Comparison of ENCODE assay signal across 19 cellular contexts in the genomic region with DNA sequence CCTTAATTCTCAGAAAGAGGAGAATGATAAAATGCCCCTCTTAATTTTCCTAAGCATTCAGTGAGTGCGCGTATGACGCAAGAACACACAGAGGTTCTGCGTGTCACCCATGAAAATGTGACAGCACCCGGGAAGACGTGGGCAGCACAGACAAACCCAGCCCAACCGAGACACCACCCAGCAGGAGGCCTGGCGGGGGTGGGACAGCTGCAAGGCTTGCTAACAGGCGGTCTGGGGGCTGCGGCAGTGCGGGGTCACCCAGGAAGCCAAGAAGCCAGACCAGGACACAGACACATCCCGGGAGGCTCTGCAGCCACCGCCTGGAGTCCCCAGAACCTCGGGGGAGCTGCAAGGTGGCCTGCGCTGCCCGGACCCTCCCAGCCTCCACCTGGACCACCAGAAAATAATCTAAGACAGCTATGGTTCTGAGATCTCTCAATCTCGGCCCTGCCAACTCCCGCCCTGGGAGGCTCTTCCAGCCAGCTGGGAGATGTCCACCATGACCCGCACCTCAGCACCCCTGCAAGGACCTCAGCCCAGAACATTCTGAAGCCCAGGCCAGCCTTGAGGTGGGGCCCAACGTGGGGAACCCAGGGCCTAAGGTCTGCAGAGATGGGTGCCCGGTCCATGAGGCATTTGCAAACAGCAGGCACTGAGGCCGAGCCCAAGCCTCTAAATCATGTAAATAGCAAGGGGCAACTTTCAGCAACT. TPM values are rescaled to one million over a fixed set of nuclear protein-coding genes. Genes with fewer than 3 reads are reported as not detected.
A peak's percentile ranks its signal among the peaks of the same experiment; 100 is the strongest.
DNase-seq lines count a peak whose midpoint lies in the region; ATAC-seq and TF ChIP-seq lines count a peak whose summit lies in the region.
"Had no signal": no experiment of that assay in that cellular context is flagged by ENCODE, and none has a peak within 500 bp of the region (broad histone marks: within the 10 kb centered on the region; RNA-seq: fewer than 3 reads in every experiment).

No MANE protein-coding gene starts in this region.

- no peak overlapping the region for H3K4me3 Mint-ChIP-seq in activated naive CD4-positive, alpha-beta T cell treated with anti-CD3 and anti-CD28 coated beads, Interleukin-2, amount 10 ng/mL, durations not matched to agents 7 days and 5 days
- H3K4me3 Mint-ChIP-seq in chondrocyte (ENCODE audit: unreplicated experiment) = no peak overlapping the region
- H3K4me3 Mint-ChIP-seq: CD4-positive, alpha-beta T cell; T-helper 2 cell treated with Interferon-gamma antibody and Interleukin-4, amounts not matched to agents 5 μg/mL and 100 μg/mL, for 36 hours had no signal

- H3K79me2 ChIP-seq in mesendoderm (ENCODE audit: control insufficient read depth, insufficient read depth, low read length) = peaks cover 46% of the 10 kb centered on the region

- H3K4me1 ChIP-seq in mesendoderm (ENCODE audit: control insufficient read depth, low read depth, low read length) (no peaks in the 10 kb centered on the region), skeletal muscle satellite cell (ENCODE audit: control insufficient read depth, insufficient read depth, low read length) (peaks cover 25% of the 10 kb centered on the region)
- H3K4me1 ChIP-seq: A549, parathyroid adenoma had no signal

- H3K4me3 ChIP-seq in mesendoderm (ENCODE audit: low read length) (no peak overlapping the region), skeletal muscle satellite cell (ENCODE audit: low read length) (no peak overlapping the region)
- H3K4me3 ChIP-seq: A549 had no signal

- H2BK5ac ChIP-seq in mesendoderm (ENCODE audit: low read length) = no peak overlapping the region

- no peak for ATAC-seq in HG02798 (IDR thresholded peaks at IDR 0.05; ENCODE audit: poor library complexity, unreplicated experiment)
- ATAC-seq: A549; esophagus mucosa; stimulated activated naive CD8-positive, alpha-beta T cell treated with anti-CD3 and anti-CD28 coated beads, Interleukin-15, Interleukin-2, amounts not matched to agents 100 U/mL and 50 U/mL, for 24 hours had no signal

- no CpG with 5 or more reads among the region's 22 CpGs for WGBS in mesendoderm (ENCODE audit: extremely low coverage, insufficient coverage, low lambda C conversion rate)

- no peak for DNase-seq in activated naive CD4-positive, alpha-beta T cell treated with anti-CD3 and anti-CD28 coated beads, Interleukin-2, amount 10 ng/mL, durations not matched to agents 7 days and 5 days
- no peak for DNase-seq in activated naive CD4-positive, alpha-beta T cell treated with anti-CD3 and anti-CD28 coated beads, Interleukin-2, amount 50 U/mL, for 16 hours
- DNase-seq in chondrocyte (ENCODE audit: low spot score) = peak; percentile 90
- DNase-seq in mesendoderm = no peak
- DNase-seq in NCI-H1417 treated with DMSO at 0.1 percent for 48 hours (lab: John Stamatoyannopoulos, UW) = no peak
- DNase-seq in NCI-H510A treated with DMSO at 0.1 percent for 48 hours (lab: John Stamatoyannopoulos, UW) = no peak
- DNase-seq: activated CD4-positive, alpha-beta T cell treated with anti-CD3 and anti-CD28 coated beads for 1 hour; CD4-positive, alpha-beta T cell; KBM-7; NCI-H1105; NCI-H226; SHP77 treated with DMSO at 0.1 percent for 48 hours; stimulated activated naive CD8-positive, alpha-beta T cell treated with anti-CD3 and anti-CD28 coated beads, Interleukin-15, Interleukin-2, amounts not matched to agents 100 U/mL and 50 U/mL, for 24 hours had no signal

- peaks cover 23% of the 10 kb centered on the region for H3K79me1 ChIP-seq in mesendoderm (ENCODE audit: low read length)

- H3K23ac ChIP-seq in mesendoderm (ENCODE audit: low read length) = peak overlapping the region; percentile 29

- H2BK15ac ChIP-seq in mesendoderm (replicated peaks; ENCODE audit: low read depth) = no peak overlapping the region

- no peaks in the 10 kb centered on the region for H3K9me3 Mint-ChIP-seq in activated naive CD4-positive, alpha-beta T cell treated with anti-CD3 and anti-CD28 coated beads, Interleukin-2, amount 10 ng/mL, durations not matched to agents 7 days and 5 days
- H3K9me3 Mint-ChIP-seq in chondrocyte (ENCODE audit: low read depth) = no peaks in the 10 kb centered on the region
- H3K9me3 Mint-ChIP-seq: CD4-positive, alpha-beta T cell; T-helper 2 cell treated with Interferon-gamma antibody and Interleukin-4, amounts not matched to agents 5 μg/mL and 100 μg/mL, for 36 hours had no signal

- peak overlapping the region; percentile 24 for H3K27ac Mint-ChIP-seq in activated naive CD4-positive, alpha-beta T cell treated with anti-CD3 and anti-CD28 coated beads, Interleukin-2, amount 10 ng/mL, durations not matched to agents 7 days and 5 days
- no peak overlapping the region for H3K27ac Mint-ChIP-seq in chondrocyte (ENCODE audit: unreplicated experiment)
- H3K27ac Mint-ChIP-seq: CD4-positive, alpha-beta T cell; T-helper 2 cell treated with Interferon-gamma antibody and Interleukin-4, amounts not matched to agents 5 μg/mL and 100 μg/mL, for 36 hours had no signal

- CTCF ChIA-PET in activated naive CD4-positive, alpha-beta T cell treated with anti-CD3 and anti-CD28 coated beads, Interleukin-2, amount 10 ng/mL, durations not matched to agents 7 days and 5 days (lab: Charles Lee) = no interaction called here

- TF ChIP-seq CTCF in chondrocyte (IDR thresholded peaks at IDR 0.05) = no peak

- no peak overlapping the region for H4K5ac ChIP-seq in mesendoderm (ENCODE audit: low read length)

- peaks cover 30% of the 10 kb centered on the region for H3K36me3 Mint-ChIP-seq in activated naive CD4-positive, alpha-beta T cell treated with anti-CD3 and anti-CD28 coated beads, Interleukin-2, amount 10 ng/mL, durations not matched to agents 7 days and 5 days
- peaks cover 8% of the 10 kb centered on the region for H3K36me3 Mint-ChIP-seq in chondrocyte (ENCODE audit: low read depth)

- H3K4me1 Mint-ChIP-seq in activated naive CD4-positive, alpha-beta T cell treated with anti-CD3 and anti-CD28 coated beads, Interleukin-2, amount 10 ng/mL, durations not matched to agents 7 days and 5 days = peaks cover 14% of the 10 kb centered on the region
- peaks cover 9% of the 10 kb centered on the region for H3K4me1 Mint-ChIP-seq in chondrocyte (ENCODE audit: low read depth)

- no peak overlapping the region for H3K27ac ChIP-seq in mesendoderm (ENCODE audit: low read depth, low read length)
- H3K27ac ChIP-seq: A549, parathyroid adenoma had no signal

- peaks cover 5% of the 10 kb centered on the region for H3K36me3 ChIP-seq in mesendoderm (ENCODE audit: control insufficient read depth, insufficient read depth, low read length)
- peaks cover 42% of the 10 kb centered on the region for H3K36me3 ChIP-seq in skeletal muscle satellite cell (ENCODE audit: insufficient read depth, low read length)

- H3K4me2 ChIP-seq in mesendoderm (ENCODE audit: low read length) (no peak overlapping the region), skeletal muscle satellite cell (ENCODE audit: low read length) (peak overlapping the region; percentile 41)
- H3K4me2 ChIP-seq: A549 had no signal

- no peak overlapping the region for H3K18ac ChIP-seq in mesendoderm (ENCODE audit: low read length)

- H2AK5ac ChIP-seq in mesendoderm (ENCODE audit: low read length) = no peak overlapping the region

- no peak overlapping the region for H4K8ac ChIP-seq in mesendoderm (ENCODE audit: low read depth, low read length)

- no peak overlapping the region for H3K56ac ChIP-seq in mesendoderm (ENCODE audit: low read length)

- H3K27me3 Mint-ChIP-seq in activated naive CD4-positive, alpha-beta T cell treated with anti-CD3 and anti-CD28 coated beads, Interleukin-2, amount 10 ng/mL, durations not matched to agents 7 days and 5 days = no peaks in the 10 kb centered on the region
- H3K27me3 Mint-ChIP-seq in chondrocyte (ENCODE audit: low read depth) = no peaks in the 10 kb centered on the region
- H3K27me3 Mint-ChIP-seq: CD4-positive, alpha-beta T cell had no signal

- no peak overlapping the region for H3K4ac ChIP-seq in mesendoderm (ENCODE audit: low read depth, low read length)

- H3K9ac ChIP-seq in mesendoderm (ENCODE audit: low read length) (no peak overlapping the region), skeletal muscle satellite cell (ENCODE audit: low read depth, low read length) (peak overlapping the region; percentile 50)
- H3K9ac ChIP-seq: parathyroid adenoma had no signal

- no peaks in the 10 kb centered on the region for H3K9me3 ChIP-seq in skeletal muscle satellite cell (replicated peaks; ENCODE audit: low read length)
- H3K9me3 ChIP-seq: A549 had no signal

- no peaks in the 10 kb centered on the region for H3K27me3 ChIP-seq in mesendoderm (ENCODE audit: insufficient read depth, low read length, poor library complexity)
- no peaks in the 10 kb centered on the region for H3K27me3 ChIP-seq in skeletal muscle satellite cell (ENCODE audit: control insufficient read depth, insufficient read depth, low read length)

- H2BK120ac ChIP-seq in mesendoderm (ENCODE audit: low read depth, low read length) = no peak overlapping the region

RNA-seq across cellular contexts. Expression of gene BRD1, which starts 47.2 kb away (rescaled TPM):
- 27.7 to 29.5 TPM (median 29.5 TPM) in 3 replicates for total RNA-seq in chondrocyte
- polyA plus RNA-seq in mesendoderm (2013, experiment 1 of 2) = 14.7 TPM
- 14.5 TPM for polyA plus RNA-seq in mesendoderm (2013, experiment 2 of 2)
- 14.7 and 15.1 TPM in 2 replicates for total RNA-seq in skeletal muscle satellite cell (2012; rRNA removed)
